ENCODE assay signal across 12 cellular contexts in the genomic region with DNA sequence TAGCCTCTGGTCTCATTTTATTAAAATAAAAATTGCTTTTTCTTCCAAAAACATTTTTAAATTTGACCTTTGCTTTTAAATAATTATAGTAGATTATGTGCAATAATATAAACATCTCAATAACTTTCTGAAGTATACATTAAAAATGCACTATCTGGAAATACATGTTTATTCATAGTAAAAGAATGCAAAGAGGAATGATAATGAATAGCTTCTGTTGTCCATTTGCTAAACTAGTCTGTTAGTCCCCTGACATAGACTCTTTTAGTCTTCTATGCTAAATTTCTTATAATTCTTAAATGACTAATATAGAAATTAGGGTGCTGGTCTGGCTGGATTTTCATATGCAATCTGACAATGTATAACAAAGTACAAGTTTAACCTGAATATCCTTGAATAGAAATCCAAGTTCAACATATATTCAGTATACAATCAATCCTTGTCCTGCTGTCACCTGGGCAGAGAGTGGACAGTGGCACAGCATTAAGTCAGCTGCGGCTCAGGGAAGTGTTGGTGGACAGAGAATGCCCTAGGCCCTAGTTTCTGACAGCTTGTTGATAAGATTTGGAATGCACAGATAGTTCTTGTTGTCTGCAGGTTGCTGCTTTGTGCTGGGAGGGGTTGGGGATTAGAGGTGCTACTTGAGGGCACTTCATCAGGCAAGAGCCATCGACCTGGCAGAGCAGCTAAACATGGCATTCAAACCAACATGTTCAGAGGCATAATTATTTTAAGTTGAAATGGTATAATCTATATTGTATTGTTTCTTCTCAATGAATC.
DNase-seq lines count a peak whose midpoint lies in the region; ATAC-seq and TF ChIP-seq lines count a peak whose summit lies in the region.
"Had no signal": no experiment of that assay in that cellular context is flagged by ENCODE, and none has a peak within 500 bp of the region (broad histone marks: within the 10 kb centered on the region; RNA-seq: fewer than 3 reads in every experiment).

No MANE protein-coding gene starts in this region.

- H3K36me3 ChIP-seq in right atrium auricular region (peaks cover 19% of the 10 kb centered on the region), lower lobe of right lung (peaks cover 35% of the 10 kb centered on the region), aorta (ENCODE audit: control insufficient read depth in 1 of 2, insufficient read depth in 2 of 2, low read length in 1 of 2) (no peaks in the 10 kb centered on the region)

- 71 to 76% methylated on average over 2 of the region's 2 CpGs for WGBS in aorta, 2 donors

- intact Hi-C loops in Right ventricle myocardium superior (cut with DNase I) (no loop called here), lower lobe of right lung (cut with DNase I) (no loop called here), aorta (cut with DNase I) (no loop called here)
- intact Hi-C loops in activated T-helper 1 cell treated with anti-CD3 and anti-CD28 coated beads, Interleukin-12 subunit alpha, Interleukin-12 subunit beta, Interleukin-2, Interleukin-4 antibody, amounts not matched to agents 30 ng/mL and 10 ng/mL and 1 ng/mL, durations not matched to agents 14 hours and 24 hours and 36 hours (cut with micrococcal nuclease) = no loop called here

- H3K4me1 Mint-ChIP-seq in activated T-helper 1 cell treated with anti-CD3 and anti-CD28 coated beads, Interleukin-12 subunit alpha, Interleukin-12 subunit beta, Interleukin-2, Interleukin-4 antibody, amounts not matched to agents 30 ng/mL and 10 ng/mL and 1 ng/mL, durations not matched to agents 14 hours and 24 hours and 36 hours (ENCODE audit: low read depth) = peaks cover 45% of the 10 kb centered on the region

- peaks cover 0 to 8% of the 10 kb centered on the region in 2 donors for H3K9me3 ChIP-seq in right atrium auricular region
- H3K9me3 ChIP-seq in lower lobe of right lung = no peaks in the 10 kb centered on the region
- H3K9me3 ChIP-seq in aorta (ENCODE audit: control insufficient read depth, low read length) = no peaks in the 10 kb centered on the region
- H3K9me3 ChIP-seq: right lobe of liver had no signal

- no peak overlapping the region for H3K4me3 Mint-ChIP-seq in activated T-helper 1 cell treated with anti-CD3 and anti-CD28 coated beads, Interleukin-12 subunit alpha, Interleukin-12 subunit beta, Interleukin-2, Interleukin-4 antibody, amounts not matched to agents 30 ng/mL and 10 ng/mL and 1 ng/mL, durations not matched to agents 14 hours and 24 hours and 36 hours

- H3K27me3 Mint-ChIP-seq in activated T-helper 1 cell treated with anti-CD3 and anti-CD28 coated beads, Interleukin-12 subunit alpha, Interleukin-12 subunit beta, Interleukin-2, Interleukin-4 antibody, amounts not matched to agents 30 ng/mL and 10 ng/mL and 1 ng/mL, durations not matched to agents 14 hours and 24 hours and 36 hours (ENCODE audit: insufficient read depth) = no peaks in the 10 kb centered on the region

- H3K27me3 ChIP-seq in right atrium auricular region (no peaks in the 10 kb centered on the region), lower lobe of right lung (ENCODE audit: low read depth) (no peaks in the 10 kb centered on the region), aorta (ENCODE audit: control insufficient read depth in 1 of 2, insufficient read depth in 2 of 2, low read length in 1 of 2) (no peaks in the 10 kb centered on the region)
- H3K27me3 ChIP-seq: right lobe of liver had no signal

- H3K9me3 Mint-ChIP-seq in activated T-helper 1 cell treated with anti-CD3 and anti-CD28 coated beads, Interleukin-12 subunit alpha, Interleukin-12 subunit beta, Interleukin-2, Interleukin-4 antibody, amounts not matched to agents 30 ng/mL and 10 ng/mL and 1 ng/mL, durations not matched to agents 14 hours and 24 hours and 36 hours = peaks cover 5% of the 10 kb centered on the region

- H3K27ac ChIP-seq in right atrium auricular region (peak overlapping the region in 1 of 2 donors; percentile 73), lower lobe of right lung (peak overlapping the region; percentile 8), aorta (ENCODE audit: low read depth in 1 of 2, low read length in 2 of 2) (peak overlapping the region in 1 of 2 donors; percentile 54)
- H3K27ac ChIP-seq: KMS-11, right lobe of liver had no signal

- ATAC-seq in Right ventricle myocardium superior (ENCODE audit: poor library complexity) (peak; percentile 93), lower lobe of right lung (peak; percentile 35 to 64), aorta (ENCODE audit: low FRiP score) (peak; percentile 43), GM21526 (IDR thresholded peaks at IDR 0.05; ENCODE audit: low FRiP score, unreplicated experiment) (no peak)

- H3K4me3 ChIP-seq in right atrium auricular region (no peak overlapping the region), lower lobe of right lung (no peak overlapping the region), aorta (ENCODE audit: low read length in 2 of 2) (no peak overlapping the region)
- H3K4me3 ChIP-seq: right lobe of liver had no signal

- DNase-seq in Right ventricle myocardium superior = peak; percentile 44
- DNase-seq in right atrium auricular region (ENCODE audit: low spot score) = no peak
- no peak for DNase-seq in activated T-helper 1 cell treated with anti-CD3 and anti-CD28 coated beads, Interleukin-12 subunit alpha, Interleukin-12 subunit beta, Interleukin-2, Interleukin-4 antibody, amounts not matched to agents 30 ng/mL and 10 ng/mL and 1 ng/mL, durations not matched to agents 14 hours and 24 hours and 36 hours (ENCODE audit: low spot score)
- no peak for DNase-seq in lower lobe of right lung
- no peak for DNase-seq in aorta
- no peak for DNase-seq in HT-29 (ENCODE audit: low spot score)
- no peak for DNase-seq in NCI-H1092 treated with DMSO at 0.1 percent for 48 hours (lab: John Stamatoyannopoulos, UW)
- DNase-seq: activated CD4-positive, CD25-positive, alpha-beta regulatory T cell; NCI-H2171; right lobe of liver had no signal

- peak overlapping the region; percentile 64 for H3K27ac Mint-ChIP-seq in activated T-helper 1 cell treated with anti-CD3 and anti-CD28 coated beads, Interleukin-12 subunit alpha, Interleukin-12 subunit beta, Interleukin-2, Interleukin-4 antibody, amounts not matched to agents 30 ng/mL and 10 ng/mL and 1 ng/mL, durations not matched to agents 14 hours and 24 hours and 36 hours

- H3K4me1 ChIP-seq in right atrium auricular region (peaks cover 0 to 39% of the 10 kb centered on the region in 2 donors), lower lobe of right lung (peaks cover 43% of the 10 kb centered on the region), aorta (ENCODE audit: control insufficient read depth in 1 of 2, insufficient read depth in 2 of 2, low read length in 2 of 2) (no peaks in the 10 kb centered on the region)

- TF ChIP-seq CTCF in right atrium auricular region (IDR thresholded peaks at IDR 0.05) (no peak), lower lobe of right lung (IDR thresholded peaks at IDR 0.05) (no peak)

- peaks cover 43% of the 10 kb centered on the region for H3K36me3 Mint-ChIP-seq in activated T-helper 1 cell treated with anti-CD3 and anti-CD28 coated beads, Interleukin-12 subunit alpha, Interleukin-12 subunit beta, Interleukin-2, Interleukin-4 antibody, amounts not matched to agents 30 ng/mL and 10 ng/mL and 1 ng/mL, durations not matched to agents 14 hours and 24 hours and 36 hours (ENCODE audit: low read depth)
